Comparison of ENCODE assay signal across 9 cellular contexts in the genomic region with DNA sequence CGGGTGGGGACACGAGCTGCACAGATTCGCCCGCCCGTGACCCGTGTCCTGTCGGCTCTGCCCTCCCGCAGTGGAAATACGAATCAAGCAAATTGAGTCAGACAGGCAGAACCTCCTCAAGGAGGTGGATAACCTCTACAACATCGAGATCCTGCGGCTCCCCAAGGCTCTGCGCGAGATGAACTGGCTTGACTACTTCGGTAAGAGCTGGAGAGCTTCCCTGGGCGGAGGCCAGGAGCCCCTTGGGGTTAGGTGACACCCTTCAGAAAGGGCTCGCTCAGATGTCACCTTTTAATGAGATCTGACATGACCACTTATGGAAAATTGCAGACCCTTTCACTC. TPM values are rescaled to one million over a fixed set of nuclear protein-coding genes. Genes with fewer than 3 reads are reported as not detected.
DNase-seq lines count a peak whose midpoint lies in the region; ATAC-seq and TF ChIP-seq lines count a peak whose summit lies in the region.
"Had no signal": no experiment of that assay in that cellular context is flagged by ENCODE, and none has a peak within 500 bp of the region (broad histone marks: within the 10 kb centered on the region; RNA-seq: fewer than 3 reads in every experiment).

No MANE protein-coding gene starts in this region.

- H3K27ac Mint-ChIP-seq in MCF 10A (ENCODE audit: low read depth, unreplicated experiment) = peak overlapping the region; percentile 90

- H3K9me3 ChIP-seq in AG04450 (ENCODE audit: control insufficient read depth, insufficient read depth, low read length) (no peaks in the 10 kb centered on the region; the same call in 1 of the 2 replicates), mucosa of stomach (ENCODE audit: control insufficient read depth, low read length) (no peaks in the 10 kb centered on the region)

- peak overlapping the region; percentile 82 for H3K9ac ChIP-seq in mucosa of stomach (ENCODE audit: low read length)

- H3K27ac ChIP-seq in AG04450 (ENCODE audit: low read depth, low read length) = no peak overlapping the region
- H3K27ac ChIP-seq in HL-60 (replicated peaks) = peak overlapping the region; percentile 87

- H3K36me3 ChIP-seq in mucosa of stomach (ENCODE audit: control insufficient read depth, insufficient read depth, low read length) = no peaks in the 10 kb centered on the region

- BruUV-seq in MCF 10A (replicated peaks; lab: Mats Ljungman, UMichigan) = no TSS peak

- H3K27me3 ChIP-seq in AG04450 (ENCODE audit: control insufficient read depth, insufficient read depth, low read length) (no peaks in the 10 kb centered on the region), HL-60 (ENCODE audit: insufficient read depth, poor library complexity, severe bottlenecking) (no peaks in the 10 kb centered on the region), mucosa of stomach (ENCODE audit: control insufficient read depth, insufficient read depth, low read length) (no peaks in the 10 kb centered on the region)

- no peak for DNase-seq in AG04450 (ENCODE audit: low read depth, low spot score)
- DNase-seq in HL-60 (ENCODE audit: low read depth in 1 of 2, low spot score in 1 of 2) = no peak
- DNase-seq in MCF 10A (ENCODE audit: unreplicated experiment) = no peak

- POLR2A ChIA-PET in AG04450 (lab: Yijun Ruan, JAX) = interaction anchor here (1.4 kb wide), 1 partner anchor 116 kb away, joined by 7 read pairs; the partner anchor contains the start of genes C1orf122 and YRDC
- POLR2A ChIA-PET in MCF 10A (lab: Yijun Ruan, JAX) = interaction anchor here (1.0 to 4.9 kb wide), 5 partner anchors 8 to 115 kb away, joined by 3 to 99 read pairs (median 5); partner anchors contain the start of genes C1orf122, GNL2 and YRDC

- no peak for TF ChIP-seq CTCF in AG04450 (IDR thresholded peaks at IDR 0.05; ENCODE audit: low read depth, low read length)
- TF ChIP-seq CTCF in HL-60 (IDR thresholded peaks at IDR 0.05; ENCODE audit: insufficient read depth, low read length) = no peak
- TF ChIP-seq CTCF in MCF 10A (IDR thresholded peaks at IDR 0.05; ENCODE audit: unreplicated experiment) = no peak

- H3K4me3 ChIP-seq in AG04450 (ENCODE audit: low read depth, low read length) = peak overlapping the region; percentile 99
- peak overlapping the region; percentile 98 for H3K4me3 ChIP-seq in HL-60 (replicated peaks; ENCODE audit: insufficient read depth, low read length)
- peak overlapping the region; percentile 75 for H3K4me3 ChIP-seq in mucosa of stomach (ENCODE audit: low read length)

- H3K36me3 Mint-ChIP-seq in MCF 10A (ENCODE audit: insufficient read depth, unreplicated experiment) = peaks cover 26% of the 10 kb centered on the region

- intact Hi-C loops in MCF 10A (cut with micrococcal nuclease) = loop anchor here (1.0 to 5.0 kb wide), 5 partner anchors 39 to 216 kb away; partner anchors contain the start of gene C1orf122

- peaks cover 39% of the 10 kb centered on the region for H3K4me1 ChIP-seq in mucosa of stomach (ENCODE audit: control insufficient read depth, insufficient read depth, low read length)

- peak overlapping the region; percentile 96 for H3K4me3 Mint-ChIP-seq in MCF 10A (ENCODE audit: unreplicated experiment)

- peaks cover 26% of the 10 kb centered on the region for H3K4me1 Mint-ChIP-seq in MCF 10A (ENCODE audit: insufficient read depth, unreplicated experiment)

- ATAC-seq in activated CD4-positive, CD25-positive, alpha-beta regulatory T cell treated with anti-CD3 and anti-CD28 coated beads, Interleukin-2, amount 50 U/mL, for 24 hours = no peak
- ATAC-seq in HG03469 (IDR thresholded peaks at IDR 0.05; ENCODE audit: unreplicated experiment) = no peak
- no peak for ATAC-seq in GM18867 (IDR thresholded peaks at IDR 0.05; ENCODE audit: unreplicated experiment)
- no peak for ATAC-seq in GM21723 (IDR thresholded peaks at IDR 0.05; ENCODE audit: unreplicated experiment)

- CTCF ChIA-PET in AG04450 (lab: Charles Lee) = interaction anchor here (0.9 to 3.1 kb wide), 5 partner anchors 9 to 167 kb away, joined by 3 to 12 read pairs (median 8); no protein-coding TSS in a partner anchor
- CTCF ChIA-PET in MCF 10A (lab: Yijun Ruan, JAX) = interaction anchor here (0.6 to 2.1 kb wide), 7 partner anchors 9 to 221 kb away, joined by 3 to 10 read pairs (median 4); partner anchors contain the start of gene MTF1

- no peaks in the 10 kb centered on the region for H3K27me3 Mint-ChIP-seq in MCF 10A (ENCODE audit: insufficient read depth, unreplicated experiment)

- no peaks in the 10 kb centered on the region for H3K9me3 Mint-ChIP-seq in MCF 10A (ENCODE audit: unreplicated experiment)

RNA-seq across cellular contexts. Expression of gene CDCA8, which starts 0.5 kb away (rescaled TPM):
- polyA plus RNA-seq in AG04450 (2011; rRNA removed) = 7.1 and 9.6 TPM in 2 replicates
- 8.8 and 9.6 TPM in 2 replicates for polyA minus RNA-seq in AG04450 (2011; rRNA and poly(A)+ RNA removed)
- total RNA-seq in MCF 10A (2022) = 17.3 and 21.8 TPM in 2 replicates

RNA-seq across cellular contexts. Expression of gene RSPO1, which starts 58.1 kb away (rescaled TPM):
- polyA plus RNA-seq in AG04450 (2011; rRNA removed) = 0.04 TPM in 1 of 2 replicates, not detected in the other
- not detected in 2 replicates for polyA minus RNA-seq in AG04450 (2011; rRNA and poly(A)+ RNA removed)
- not detected in 2 replicates for total RNA-seq in MCF 10A (2022)
- total RNA-seq: glomerular endothelial cell had no signal
